Comparison of ENCODE assay signal across 8 cellular contexts in the genomic region with DNA sequence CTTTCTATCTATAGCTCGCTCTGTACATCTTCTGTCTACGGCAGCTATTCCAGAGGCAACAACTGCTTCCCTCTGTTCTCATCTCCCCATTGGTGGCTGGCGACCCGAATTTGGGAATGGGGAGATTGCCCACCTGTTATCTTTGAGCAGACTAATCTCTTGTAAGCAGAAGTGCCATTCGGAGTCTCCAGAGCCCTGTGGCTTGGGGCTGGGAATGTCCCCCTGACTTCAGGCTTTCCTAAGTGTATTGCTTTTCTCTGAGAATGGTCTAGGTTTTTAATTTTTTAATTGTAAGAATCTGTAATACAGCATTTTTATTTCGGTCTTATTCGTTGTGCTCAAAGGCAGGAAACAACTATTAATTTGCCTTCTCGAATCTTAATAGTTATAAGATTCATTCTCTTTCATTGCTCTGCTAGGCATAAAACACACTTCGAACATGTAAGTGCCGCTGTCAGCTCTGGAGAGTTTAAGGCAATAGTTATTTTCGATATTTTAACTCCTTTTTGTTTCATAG. TPM values are rescaled to one million over a fixed set of nuclear protein-coding genes. Genes with fewer than 3 reads are reported as not detected.
DNase-seq lines count a peak whose midpoint lies in the region; ATAC-seq and TF ChIP-seq lines count a peak whose summit lies in the region.

No MANE protein-coding gene starts in this region.

- H3K27ac ChIP-seq in cardiac muscle cell, result peak overlapping the region; percentile 99
- peak overlapping the region; percentile 93 for H3K27ac ChIP-seq in rectal smooth muscle tissue (ENCODE audit: low read depth, low read length)

- H3K27me3 ChIP-seq in cardiac muscle cell (no peaks in the 10 kb centered on the region), rectal smooth muscle tissue (ENCODE audit: control insufficient read depth, insufficient read depth, low read length) (no peaks in the 10 kb centered on the region)

- no peaks in the 10 kb centered on the region for H3K9me3 ChIP-seq in cardiac muscle cell (ENCODE audit: low read depth)

- H3K4me1 ChIP-seq in cardiac muscle cell (ENCODE audit: low read depth) (peaks cover 13% of the 10 kb centered on the region), rectal smooth muscle tissue (ENCODE audit: control insufficient read depth, insufficient read depth, low read length) (peaks cover 8% of the 10 kb centered on the region)

- peak; percentile 3 for ATAC-seq in HG03039 (IDR thresholded peaks at IDR 0.05; ENCODE audit: unreplicated experiment)

- TF ChIP-seq CTCF in WI38 (IDR thresholded peaks at IDR 0.05; ENCODE audit: low read depth, low read length) (no peak), cardiac muscle cell (IDR thresholded peaks at IDR 0.05; ENCODE audit: low read depth, low read length) (no peak)

- H3K9ac ChIP-seq in rectal smooth muscle tissue (ENCODE audit: low read length), result peak overlapping the region; percentile 47

- H3K36me3 ChIP-seq in cardiac muscle cell (peaks cover 4% of the 10 kb centered on the region), rectal smooth muscle tissue (ENCODE audit: control insufficient read depth, insufficient read depth, low read length) (no peaks in the 10 kb centered on the region)

- H3K4me3 ChIP-seq in WI38 (ENCODE audit: low read depth, low read length) (peak overlapping the region; percentile 84), cardiac muscle cell (peak overlapping the region; percentile 70), rectal smooth muscle tissue (ENCODE audit: low read length) (peak overlapping the region; percentile 74)

- DNase-seq in NCI-H1092 treated with DMSO at 0.1 percent for 48 hours (lab: John Stamatoyannopoulos, UW) (peak; percentile 73), NCI-H1092 (lab: John Stamatoyannopoulos, UW) (no peak), cardiac muscle cell (ENCODE audit: low read depth in 1 of 2, low spot score in 1 of 2) (peak in 1 of 2 donors; percentile 16), epidermal melanocyte (ENCODE audit: insufficient read length, low spot score) (no peak)
- no peak for DNase-seq in activated CD4-positive, CD25-positive, alpha-beta regulatory T cell treated with anti-CD3 and anti-CD28 coated beads, Interleukin-2, amount 50 U/mL, for 72 hours

RNA-seq across cellular contexts. Expression of gene AGL, which starts 0.4 kb away (rescaled TPM):
- total RNA-seq in cardiac muscle cell, result 37.1 and 39.5 TPM in 2 replicates
- 26.6 and 29.0 TPM in 2 replicates for polyA plus RNA-seq in cardiac muscle cell
